Comparison of ENCODE assay signal across 1 cellular context in genomic region chr3:186331043-186331442, GRCh38.
TF ChIP-seq lines count a peak whose summit lies in the region.

No MANE protein-coding gene starts in this region.

TF ChIP-seq in GM12878, 131 proteins besides CTCF, POLR2A, EP300 and RAD21 (continued from another document and continues in another):
- TF ChIP-seq HDGF (IDR thresholded peaks at IDR 0.05) (no peak), SUZ12 (IDR thresholded peaks at IDR 0.05; ENCODE audit: unreplicated experiment) (no peak), CBX3 (IDR thresholded peaks at IDR 0.05; ENCODE audit: borderline replicate concordance, low read depth) (no peak), IRF3 (IDR thresholded peaks at IDR 0.05) (no peak), CHD2 (IDR thresholded peaks at IDR 0.05; ENCODE audit: borderline replicate concordance, low read depth, low read length) (no peak), JUNB (IDR thresholded peaks at IDR 0.05) (peak; percentile 83), ZNF217 (IDR thresholded peaks at IDR 0.05) (no peak), BACH1 (IDR thresholded peaks at IDR 0.05; ENCODE audit: borderline replicate concordance) (no peak), CREB1 (IDR thresholded peaks at IDR 0.05; ENCODE audit: low read depth) (no peak), MTA2 (IDR thresholded peaks at IDR 0.05; ENCODE audit: low read depth) (peak; percentile 62), NFYA (IDR thresholded peaks at IDR 0.05; ENCODE audit: borderline replicate concordance, low read depth, low read length) (no peak), CEBPZ (IDR thresholded peaks at IDR 0.05; ENCODE audit: low read depth, low read length) (no peak), RAD51 (IDR thresholded peaks at IDR 0.05) (no peak), PML (IDR thresholded peaks at IDR 0.05; ENCODE audit: low read length) (peak; percentile 50; the same call in 1 of the 2 replicates), ZNF384 (IDR thresholded peaks at IDR 0.05; ENCODE audit: borderline replicate concordance, low read depth, low read length) (no peak), MXI1 (IDR thresholded peaks at IDR 0.05; ENCODE audit: low read depth, low read length) (no peak), CREM (IDR thresholded peaks at IDR 0.05; ENCODE audit: low read depth) (peak; percentile 60; the same call in 1 of the 2 replicates), RELB (IDR thresholded peaks at IDR 0.05; ENCODE audit: low read depth) (0 out of 2 replicates have a peak, but pooled peaks have one; percentile 13), TCF3 (IDR thresholded peaks at IDR 0.05; ENCODE audit: borderline replicate concordance, insufficient read depth, low read depth, low read length) (no peak), LARP7 (IDR thresholded peaks at IDR 0.05) (no peak), RBBP5 (conservative IDR thresholded peaks at IDR 0.05) (no peak), NBN (IDR thresholded peaks at IDR 0.05) (no peak), EZH2 (IDR thresholded peaks at IDR 0.05; ENCODE audit: borderline replicate concordance, control insufficient read depth, low read depth, low read length) (no peak), PAX5 (IDR thresholded peaks at IDR 0.05; ENCODE audit: borderline replicate concordance, low read depth, low read length) (no peak), CHD4 (IDR thresholded peaks at IDR 0.05) (no peak), MEF2A (IDR thresholded peaks at IDR 0.05; ENCODE audit: insufficient read depth, low read depth, low read length) (0 out of 2 replicates have a peak, but pooled peaks have one; percentile 57), FOXM1 (IDR thresholded peaks at IDR 0.05; ENCODE audit: low read depth, low read length) (peak; percentile 60; the same call in 1 of the 2 replicates), MEF2B (IDR thresholded peaks at IDR 0.05; ENCODE audit: partially characterized antibody, poor library complexity, severe bottlenecking) (peak; percentile 36), USF1 (IDR thresholded peaks at IDR 0.05; ENCODE audit: borderline replicate concordance, extremely low read length, insufficient read depth, low read depth, low read length) (no peak), STAT3 (IDR thresholded peaks at IDR 0.05; ENCODE audit: low read depth, low read length) (no peak), ELK1 (IDR thresholded peaks at IDR 0.05; ENCODE audit: low read depth, low read length) (no peak), TAF1 (IDR thresholded peaks at IDR 0.05; ENCODE audit: borderline replicate concordance, low read depth, low read length) (no peak)
- TF ChIP-seq, protein P1, sequence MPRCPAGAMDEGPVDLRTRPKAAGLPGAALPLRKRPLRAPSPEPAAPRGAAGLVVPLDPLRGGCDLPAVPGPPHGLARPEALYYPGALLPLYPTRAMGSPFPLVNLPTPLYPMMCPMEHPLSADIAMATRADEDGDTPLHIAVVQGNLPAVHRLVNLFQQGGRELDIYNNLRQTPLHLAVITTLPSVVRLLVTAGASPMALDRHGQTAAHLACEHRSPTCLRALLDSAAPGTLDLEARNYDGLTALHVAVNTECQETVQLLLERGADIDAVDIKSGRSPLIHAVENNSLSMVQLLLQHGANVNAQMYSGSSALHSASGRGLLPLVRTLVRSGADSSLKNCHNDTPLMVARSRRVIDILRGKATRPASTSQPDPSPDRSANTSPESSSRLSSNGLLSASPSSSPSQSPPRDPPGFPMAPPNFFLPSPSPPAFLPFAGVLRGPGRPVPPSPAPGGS (IDR thresholded peaks at IDR 0.05; ENCODE audit: borderline replicate concordance, insufficient read depth, low read depth, low read length, poor library complexity, severe bottlenecking) = peak; percentile 62
- TF ChIP-seq, protein P2, sequence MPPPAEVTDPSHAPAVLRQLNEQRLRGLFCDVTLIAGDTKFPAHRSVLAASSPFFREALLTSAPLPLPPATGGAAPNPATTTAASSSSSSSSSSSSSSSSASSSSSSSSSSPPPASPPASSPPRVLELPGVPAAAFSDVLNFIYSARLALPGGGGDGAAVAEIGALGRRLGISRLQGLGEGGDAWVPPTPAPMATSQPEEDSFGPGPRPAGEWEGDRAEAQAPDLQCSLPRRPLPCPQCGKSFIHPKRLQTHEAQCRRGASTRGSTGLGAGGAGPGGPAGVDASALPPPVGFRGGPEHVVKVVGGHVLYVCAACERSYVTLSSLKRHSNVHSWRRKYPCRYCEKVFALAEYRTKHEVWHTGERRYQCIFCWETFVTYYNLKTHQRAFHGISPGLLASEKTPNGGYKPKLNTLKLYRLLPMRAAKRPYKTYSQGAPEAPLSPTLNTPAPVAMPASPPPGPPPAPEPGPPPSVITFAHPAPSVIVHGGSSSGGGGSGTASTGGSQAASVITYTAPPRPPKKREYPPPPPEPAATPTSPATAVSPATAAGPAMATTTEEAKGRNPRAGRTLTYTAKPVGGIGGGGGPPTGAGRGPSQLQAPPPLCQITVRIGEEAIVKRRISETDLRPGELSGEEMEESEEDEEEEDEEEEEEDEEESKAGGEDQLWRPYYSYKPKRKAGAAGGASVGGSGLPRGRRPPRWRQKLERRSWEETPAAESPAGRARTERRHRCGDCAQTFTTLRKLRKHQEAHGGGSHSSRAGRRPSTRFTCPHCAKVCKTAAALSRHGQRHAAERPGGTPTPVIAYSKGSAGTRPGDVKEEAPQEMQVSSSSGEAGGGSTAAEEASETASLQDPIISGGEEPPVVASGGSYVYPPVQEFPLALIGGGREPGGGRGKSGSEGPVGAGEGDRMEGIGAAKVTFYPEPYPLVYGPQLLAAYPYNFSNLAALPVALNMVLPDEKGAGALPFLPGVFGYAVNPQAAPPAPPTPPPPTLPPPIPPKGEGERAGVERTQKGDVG (CRISPR knock-in tag; IDR thresholded peaks at IDR 0.05) = no peak
- TF ChIP-seq, protein P3, sequence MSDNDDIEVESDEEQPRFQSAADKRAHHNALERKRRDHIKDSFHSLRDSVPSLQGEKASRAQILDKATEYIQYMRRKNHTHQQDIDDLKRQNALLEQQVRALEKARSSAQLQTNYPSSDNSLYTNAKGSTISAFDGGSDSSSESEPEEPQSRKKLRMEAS (IDR thresholded peaks at IDR 0.05; ENCODE audit: low read depth, low read length) = no peak
- TF ChIP-seq, protein P4, sequence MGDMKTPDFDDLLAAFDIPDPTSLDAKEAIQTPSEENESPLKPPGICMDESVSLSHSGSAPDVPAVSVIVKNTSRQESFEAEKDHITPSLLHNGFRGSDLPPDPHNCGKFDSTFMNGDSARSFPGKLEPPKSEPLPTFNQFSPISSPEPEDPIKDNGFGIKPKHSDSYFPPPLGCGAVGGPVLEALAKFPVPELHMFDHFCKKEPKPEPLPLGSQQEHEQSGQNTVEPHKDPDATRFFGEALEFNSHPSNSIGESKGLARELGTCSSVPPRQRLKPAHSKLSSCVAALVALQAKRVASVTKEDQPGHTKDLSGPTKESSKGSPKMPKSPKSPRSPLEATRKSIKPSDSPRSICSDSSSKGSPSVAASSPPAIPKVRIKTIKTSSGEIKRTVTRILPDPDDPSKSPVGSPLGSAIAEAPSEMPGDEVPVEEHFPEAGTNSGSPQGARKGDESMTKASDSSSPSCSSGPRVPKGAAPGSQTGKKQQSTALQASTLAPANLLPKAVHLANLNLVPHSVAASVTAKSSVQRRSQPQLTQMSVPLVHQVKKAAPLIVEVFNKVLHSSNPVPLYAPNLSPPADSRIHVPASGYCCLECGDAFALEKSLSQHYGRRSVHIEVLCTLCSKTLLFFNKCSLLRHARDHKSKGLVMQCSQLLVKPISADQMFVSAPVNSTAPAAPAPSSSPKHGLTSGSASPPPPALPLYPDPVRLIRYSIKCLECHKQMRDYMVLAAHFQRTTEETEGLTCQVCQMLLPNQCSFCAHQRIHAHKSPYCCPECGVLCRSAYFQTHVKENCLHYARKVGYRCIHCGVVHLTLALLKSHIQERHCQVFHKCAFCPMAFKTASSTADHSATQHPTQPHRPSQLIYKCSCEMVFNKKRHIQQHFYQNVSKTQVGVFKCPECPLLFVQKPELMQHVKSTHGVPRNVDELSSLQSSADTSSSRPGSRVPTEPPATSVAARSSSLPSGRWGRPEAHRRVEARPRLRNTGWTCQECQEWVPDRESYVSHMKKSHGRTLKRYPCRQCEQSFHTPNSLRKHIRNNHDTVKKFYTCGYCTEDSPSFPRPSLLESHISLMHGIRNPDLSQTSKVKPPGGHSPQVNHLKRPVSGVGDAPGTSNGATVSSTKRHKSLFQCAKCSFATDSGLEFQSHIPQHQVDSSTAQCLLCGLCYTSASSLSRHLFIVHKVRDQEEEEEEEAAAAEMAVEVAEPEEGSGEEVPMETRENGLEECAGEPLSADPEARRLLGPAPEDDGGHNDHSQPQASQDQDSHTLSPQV (IDR thresholded peaks at IDR 0.05) = no peak
- TF ChIP-seq, protein P5, sequence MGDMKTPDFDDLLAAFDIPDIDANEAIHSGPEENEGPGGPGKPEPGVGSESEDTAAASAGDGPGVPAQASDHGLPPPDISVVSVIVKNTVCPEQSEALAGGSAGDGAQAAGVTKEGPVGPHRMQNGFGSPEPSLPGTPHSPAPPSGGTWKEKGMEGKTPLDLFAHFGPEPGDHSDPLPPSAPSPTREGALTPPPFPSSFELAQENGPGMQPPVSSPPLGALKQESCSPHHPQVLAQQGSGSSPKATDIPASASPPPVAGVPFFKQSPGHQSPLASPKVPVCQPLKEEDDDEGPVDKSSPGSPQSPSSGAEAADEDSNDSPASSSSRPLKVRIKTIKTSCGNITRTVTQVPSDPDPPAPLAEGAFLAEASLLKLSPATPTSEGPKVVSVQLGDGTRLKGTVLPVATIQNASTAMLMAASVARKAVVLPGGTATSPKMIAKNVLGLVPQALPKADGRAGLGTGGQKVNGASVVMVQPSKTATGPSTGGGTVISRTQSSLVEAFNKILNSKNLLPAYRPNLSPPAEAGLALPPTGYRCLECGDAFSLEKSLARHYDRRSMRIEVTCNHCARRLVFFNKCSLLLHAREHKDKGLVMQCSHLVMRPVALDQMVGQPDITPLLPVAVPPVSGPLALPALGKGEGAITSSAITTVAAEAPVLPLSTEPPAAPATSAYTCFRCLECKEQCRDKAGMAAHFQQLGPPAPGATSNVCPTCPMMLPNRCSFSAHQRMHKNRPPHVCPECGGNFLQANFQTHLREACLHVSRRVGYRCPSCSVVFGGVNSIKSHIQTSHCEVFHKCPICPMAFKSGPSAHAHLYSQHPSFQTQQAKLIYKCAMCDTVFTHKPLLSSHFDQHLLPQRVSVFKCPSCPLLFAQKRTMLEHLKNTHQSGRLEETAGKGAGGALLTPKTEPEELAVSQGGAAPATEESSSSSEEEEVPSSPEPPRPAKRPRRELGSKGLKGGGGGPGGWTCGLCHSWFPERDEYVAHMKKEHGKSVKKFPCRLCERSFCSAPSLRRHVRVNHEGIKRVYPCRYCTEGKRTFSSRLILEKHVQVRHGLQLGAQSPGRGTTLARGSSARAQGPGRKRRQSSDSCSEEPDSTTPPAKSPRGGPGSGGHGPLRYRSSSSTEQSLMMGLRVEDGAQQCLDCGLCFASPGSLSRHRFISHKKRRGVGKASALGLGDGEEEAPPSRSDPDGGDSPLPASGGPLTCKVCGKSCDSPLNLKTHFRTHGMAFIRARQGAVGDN (IDR thresholded peaks at IDR 0.05) = no peak
